Comparison of ENCODE assay signal across 8 cellular contexts in the genomic region with DNA sequence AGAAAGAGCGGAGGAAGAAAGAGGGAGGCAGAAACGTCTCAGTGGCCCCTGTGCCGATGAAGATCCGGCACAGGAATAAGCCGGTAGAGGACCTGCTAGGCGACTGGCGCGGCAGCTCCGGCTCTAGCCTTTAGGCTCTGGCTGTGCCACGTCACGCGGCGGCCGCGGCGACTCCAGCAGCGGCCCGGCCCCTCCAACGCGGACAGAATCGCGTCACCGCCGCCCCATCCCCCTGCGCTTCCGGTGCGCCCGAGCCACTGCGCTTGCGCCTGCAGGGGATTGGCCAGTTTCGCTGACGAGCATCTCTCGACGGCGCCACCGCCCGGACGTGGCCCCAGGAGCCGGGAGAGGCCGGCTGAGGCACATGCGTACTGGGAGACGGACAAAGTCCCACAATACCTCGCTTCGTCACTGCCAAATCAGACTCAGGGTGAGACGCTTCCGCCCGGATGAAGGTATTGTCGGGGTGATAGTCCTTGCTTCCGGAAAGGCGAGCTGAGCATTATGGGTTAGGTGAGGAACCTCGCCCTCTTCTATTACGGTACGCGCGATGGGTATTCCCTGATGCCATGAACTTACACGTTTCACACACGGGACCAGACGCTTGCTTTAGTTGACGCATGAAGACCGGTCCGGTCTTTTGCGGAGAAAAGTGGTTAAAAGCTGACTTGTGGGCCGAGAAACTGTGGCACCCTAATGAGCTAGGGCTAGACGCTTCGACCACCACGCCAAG. TPM values are rescaled to one million over a fixed set of nuclear protein-coding genes. Genes with fewer than 3 reads are reported as not detected.
DNase-seq lines count a peak whose midpoint lies in the region; FAIRE-seq and TF ChIP-seq lines count a peak whose summit lies in the region.

Gene ARF4 (minus strand): TSS at position 105 of the 733 bp plus-strand sequence. CDS start 204 bp downstream, outside the sequence.

- H3K27me3 ChIP-seq in HAP-1 (ENCODE audit: low read depth): no peaks in the 10 kb centered on the region
- no peaks in the 10 kb centered on the region for H3K27me3 ChIP-seq in MM.1S (replicated peaks; ENCODE audit: insufficient read depth, low read length)

- in situ Hi-C loops in HAP-1 (cut with MboI; ENCODE audit: low sequenced_read_pairs): no loop called here

- FAIRE-seq in G401.6 (lab: Jason Lieb, UNC): peak; percentile 99

- H3F3A ChIP-seq in MM.1S (ENCODE audit: insufficient read depth, low read length): peaks cover 21% of the 10 kb centered on the region

- H3K36me3 ChIP-seq in HAP-1 (replicated peaks): peaks cover 5% of the 10 kb centered on the region
- H3K36me3 ChIP-seq in MM.1S (replicated peaks; ENCODE audit: insufficient read depth, low read length): no peaks in the 10 kb centered on the region; the same call in 1 of the 2 replicates

- H3K27ac Mint-ChIP-seq in nephron: peak within 1 kb of the TSS; percentile 91 to 99 (median 98)
- peak within 1 kb of the TSS; percentile 100 for H3K27ac Mint-ChIP-seq in stimulated activated naive CD8-positive, alpha-beta T cell treated with anti-CD3 and anti-CD28 coated beads, Interleukin-15, Interleukin-2, amounts not matched to agents 100 ng/mL and 50 ng/mL, for 24 hours

- H2AFZ ChIP-seq in MM.1S (ENCODE audit: low read length): peak within 1 kb of the TSS; percentile 63

- H3K79me2 ChIP-seq in MM.1S (ENCODE audit: low read length): peaks cover 58% of the 10 kb centered on the region

- TF ChIP-seq CTCF in MM.1S (IDR thresholded peaks at IDR 0.05; ENCODE audit: low read length) (0 out of 2 replicates have a peak, but pooled peaks have one; percentile 16), fibroblast of the aortic adventitia (IDR thresholded peaks at IDR 0.05; ENCODE audit: insufficient read depth, low read length) (peak; percentile 16), nephron (IDR thresholded peaks at IDR 0.05; ENCODE audit: unreplicated experiment in 3 of 3) (peak in 1 of 3 experiments; percentile 16)

- peak; percentile 98 to 99 for DNase-seq in HAP-1 (ENCODE audit: low spot score in 2 of 2)
- peak; percentile 99 for DNase-seq in MM.1S
- peak; percentile 97 for DNase-seq in SIG-M5 (lab: John Stamatoyannopoulos, UW)
- peak; percentile 100 for DNase-seq in activated gamma-delta T cell (lab: John Stamatoyannopoulos, UW)
- DNase-seq in fibroblast of the aortic adventitia (ENCODE audit: low read depth): peak; percentile 99

- peak within 1 kb of the TSS; percentile 99 for H3K27ac ChIP-seq in MM.1S (ENCODE audit: low read length)

- H3K4me1 Mint-ChIP-seq in nephron: peaks cover 42% of the 10 kb centered on the region
- H3K4me1 Mint-ChIP-seq in stimulated activated naive CD8-positive, alpha-beta T cell treated with anti-CD3 and anti-CD28 coated beads, Interleukin-15, Interleukin-2, amounts not matched to agents 100 ng/mL and 50 ng/mL, for 24 hours (ENCODE audit: low read depth): peaks cover 47% of the 10 kb centered on the region

- peak within 1 kb of the TSS; percentile 92 to 97 (median 94) for H3K4me3 Mint-ChIP-seq in nephron
- peak within 1 kb of the TSS; percentile 100 for H3K4me3 Mint-ChIP-seq in stimulated activated naive CD8-positive, alpha-beta T cell treated with anti-CD3 and anti-CD28 coated beads, Interleukin-15, Interleukin-2, amounts not matched to agents 100 ng/mL and 50 ng/mL, for 24 hours

- peak within 1 kb of the TSS; percentile 71 for H3K4me3 ChIP-seq in HAP-1
- H3K4me3 ChIP-seq in MM.1S (ENCODE audit: low read length): peak within 1 kb of the TSS; percentile 100
- peak within 1 kb of the TSS; percentile 100 for H3K4me3 ChIP-seq in fibroblast of the aortic adventitia (ENCODE audit: low read depth, low read length)

- H3K9me3 ChIP-seq in HAP-1 (no peaks in the 10 kb centered on the region), MM.1S (replicated peaks; ENCODE audit: insufficient read depth, low read length) (no peaks in the 10 kb centered on the region)

- no peaks in the 10 kb centered on the region for H3K9me3 Mint-ChIP-seq in nephron
- no peaks in the 10 kb centered on the region for H3K9me3 Mint-ChIP-seq in stimulated activated naive CD8-positive, alpha-beta T cell treated with anti-CD3 and anti-CD28 coated beads, Interleukin-15, Interleukin-2, amounts not matched to agents 100 ng/mL and 50 ng/mL, for 24 hours

- H3K4me1 ChIP-seq in HAP-1 (peaks cover 19% of the 10 kb centered on the region), MM.1S (ENCODE audit: low read length) (peaks cover 14% of the 10 kb centered on the region; the same call in 1 of the 2 replicates)

- peak within 1 kb of the TSS; percentile 99 for H3K9ac ChIP-seq in MM.1S (ENCODE audit: low read length)

- peaks cover 18% of the 10 kb centered on the region for H4K20me1 ChIP-seq in MM.1S (ENCODE audit: insufficient read depth, low read length)

- H3K36me3 Mint-ChIP-seq in nephron (ENCODE audit: low read depth): peaks cover 18% of the 10 kb centered on the region
- peaks cover 47% of the 10 kb centered on the region for H3K36me3 Mint-ChIP-seq in stimulated activated naive CD8-positive, alpha-beta T cell treated with anti-CD3 and anti-CD28 coated beads, Interleukin-15, Interleukin-2, amounts not matched to agents 100 ng/mL and 50 ng/mL, for 24 hours (ENCODE audit: low read depth)

- H3K4me2 ChIP-seq in MM.1S (ENCODE audit: low read depth, low read length): peak within 1 kb of the TSS; percentile 97

- no peaks in the 10 kb centered on the region for H3K9me2 ChIP-seq in MM.1S (replicated peaks; ENCODE audit: insufficient read depth, low read length)

- H3K27me3 Mint-ChIP-seq in nephron (ENCODE audit: low read depth): no peaks in the 10 kb centered on the region
- no peaks in the 10 kb centered on the region for H3K27me3 Mint-ChIP-seq in stimulated activated naive CD8-positive, alpha-beta T cell treated with anti-CD3 and anti-CD28 coated beads, Interleukin-15, Interleukin-2, amounts not matched to agents 100 ng/mL and 50 ng/mL, for 24 hours

RNA-seq across cellular contexts. Expression of gene ARF4, which starts in this region (rescaled TPM):
- total RNA-seq in fibroblast of the aortic adventitia (ENCODE audit: low replicate concordance): 86.7 and 417 TPM in 2 replicates

Comparison
In these comparisons a context has a peak if more than half of its experiments do, and no peak if none do; other contexts are left out.
1. Peak in every context shown above with its lines: DNase-seq, H3K4me3 ChIP-seq and H3K27ac ChIP-seq.